In the genomic region with DNA sequence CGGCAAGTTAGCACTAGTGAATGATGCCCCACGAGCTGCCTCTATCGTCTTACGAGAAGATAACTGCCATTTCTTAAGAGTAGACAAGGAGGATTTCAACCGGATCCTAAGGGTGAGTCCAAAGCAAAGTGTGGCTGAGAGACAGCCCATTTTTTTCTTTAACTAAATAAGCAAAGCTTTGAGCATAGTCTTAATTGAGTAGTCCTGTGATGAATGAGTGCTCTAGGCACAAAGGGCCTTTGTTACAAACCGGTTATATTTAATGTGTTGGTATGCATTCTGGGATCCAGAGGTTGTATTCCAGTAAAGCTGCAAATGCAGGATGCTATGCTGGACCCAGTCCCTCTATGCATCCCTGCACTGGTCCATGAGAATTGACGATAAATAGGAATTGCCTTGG, we compare ENCODE assay signal across 34 cellular contexts.
"Had no signal": no experiment of that assay in that cellular context is flagged by ENCODE, and none has a peak within 500 bp of the region (broad histone marks: within the 10 kb centered on the region; RNA-seq: fewer than 3 reads in every experiment).

No MANE protein-coding gene starts in this region.

- H3K27me3 ChIP-seq: ascending aorta, cardiac muscle cell had no signal

- H3K9me3 ChIP-seq: ascending aorta had no signal

- H3K4me3 ChIP-seq: ascending aorta, cardiac muscle cell had no signal

- H3K4me1 Mint-ChIP-seq: activated B cell treated with CpG ODN at 0.5 μM for 24 hours had no signal

- H3K36me3 ChIP-seq: ascending aorta, cardiac muscle cell had no signal

- H3K27me3 Mint-ChIP-seq: activated CD4-positive, alpha-beta T cell treated with anti-CD3 and anti-CD28 coated beads, Interleukin-2, amount 10 ng/mL, durations not matched to agents 24 days and 14 days; activated naive CD4-positive, alpha-beta T cell treated with anti-CD3 and anti-CD28 coated beads, Interleukin-2, amount 50 U/mL, for 24 hours; activated naive CD8-positive, alpha-beta T cell had no signal

- H3K27ac ChIP-seq: ascending aorta, cardiac muscle cell, VCaP had no signal

- H3K27ac Mint-ChIP-seq: activated B cell treated with CpG ODN at 0.5 μM for 24 hours; activated CD4-positive, alpha-beta memory T cell treated with anti-CD3 and anti-CD28 coated beads, Interleukin-2, amount 10 ng/mL, durations not matched to agents 7 days and 5 days; activated CD4-positive, alpha-beta T cell treated with anti-CD3 and anti-CD28 coated beads, Interleukin-2, amount 10 ng/mL, durations not matched to agents 24 days and 14 days; activated CD8-positive, alpha-beta memory T cell treated with anti-CD3 and anti-CD28 coated beads, Interleukin-2, amount 10 ng/mL, durations not matched to agents 7 days and 5 days; activated CD8-positive, alpha-beta T cell treated with anti-CD3 and anti-CD28 coated beads, Interleukin-2, amount 10 ng/mL, durations not matched to agents 7 days and 5 days; activated naive CD4-positive, alpha-beta T cell treated with anti-CD3 and anti-CD28 coated beads, Interleukin-2, amount 10 ng/mL, durations not matched to agents 7 days and 5 days; activated naive CD4-positive, alpha-beta T cell treated with anti-CD3 and anti-CD28 coated beads, Interleukin-2, amount 50 U/mL, for 24 hours; activated naive CD8-positive, alpha-beta T cell; activated naive CD8-positive, alpha-beta T cell treated with anti-CD3 and anti-CD28 coated beads, Interleukin-2, amount 10 ng/mL, durations not matched to agents 7 days and 5 days; activated naive CD8-positive, alpha-beta T cell treated with anti-CD3 and anti-CD28 coated beads, Interleukin-2, amount 50 U/mL, for 24 hours; activated T-cell treated with anti-CD3 and anti-CD28 coated beads, Interleukin-2, amount 50 U/mL, for 24 hours; activated T-helper 2 cell treated with anti-CD3 and anti-CD28 coated beads, Interferon-gamma antibody, Interleukin-2, Interleukin-4, amounts not matched to agents 10 μg/mL and 5 μg/mL and 100 μg/mL, durations not matched to agents 14 hours and 24 hours and 36 hours; brain; T-helper 1 cell treated with Interleukin-12 subunit alpha and Interleukin-12 subunit beta and Interleukin-4 antibody, amounts not matched to agents 30 μg/mL and 1 μg/mL, for 36 hours; T-helper 2 cell treated with Interferon-gamma antibody and Interleukin-4, amounts not matched to agents 5 μg/mL and 100 μg/mL, for 36 hours had no signal

- ATAC-seq: activated CD8-positive, alpha-beta memory T cell treated with anti-CD3 and anti-CD28 coated beads, Interleukin-2, amount 10 ng/mL, durations not matched to agents 7 days and 5 days; activated CD8-positive, alpha-beta T cell treated with anti-CD3 and anti-CD28 coated beads, Interleukin-2, amount 10 ng/mL, durations not matched to agents 7 days and 5 days; activated naive CD8-positive, alpha-beta T cell treated with anti-CD3 and anti-CD28 coated beads, Interleukin-2, amount 50 U/mL, for 24 hours had no signal

- H3K4me3 Mint-ChIP-seq: activated B cell treated with CpG ODN at 0.5 μM for 24 hours; activated CD4-positive, alpha-beta memory T cell treated with anti-CD3 and anti-CD28 coated beads, Interleukin-2, amount 10 ng/mL, durations not matched to agents 7 days and 5 days; activated CD4-positive, alpha-beta T cell treated with anti-CD3 and anti-CD28 coated beads, Interleukin-2, amount 10 ng/mL, durations not matched to agents 24 days and 14 days; activated CD8-positive, alpha-beta memory T cell treated with anti-CD3 and anti-CD28 coated beads, Interleukin-2, amount 10 ng/mL, durations not matched to agents 7 days and 5 days; activated CD8-positive, alpha-beta T cell treated with anti-CD3 and anti-CD28 coated beads, Interleukin-2, amount 10 ng/mL, durations not matched to agents 7 days and 5 days; activated naive CD4-positive, alpha-beta T cell treated with anti-CD3 and anti-CD28 coated beads, Interleukin-2, amount 10 ng/mL, durations not matched to agents 7 days and 5 days; activated naive CD4-positive, alpha-beta T cell treated with anti-CD3 and anti-CD28 coated beads, Interleukin-2, amount 50 U/mL, for 24 hours; activated naive CD8-positive, alpha-beta T cell; activated naive CD8-positive, alpha-beta T cell treated with anti-CD3 and anti-CD28 coated beads, Interleukin-2, amount 10 ng/mL, durations not matched to agents 7 days and 5 days; activated naive CD8-positive, alpha-beta T cell treated with anti-CD3 and anti-CD28 coated beads, Interleukin-2, amount 50 U/mL, for 24 hours; activated T-cell treated with anti-CD3 and anti-CD28 coated beads, Interleukin-2, amount 50 U/mL, for 24 hours; brain; T-helper 1 cell treated with Interleukin-12 subunit alpha and Interleukin-12 subunit beta and Interleukin-4 antibody, amounts not matched to agents 30 μg/mL and 1 μg/mL, for 36 hours; T-helper 2 cell treated with Interferon-gamma antibody and Interleukin-4, amounts not matched to agents 5 μg/mL and 100 μg/mL, for 36 hours had no signal

- H3K36me3 Mint-ChIP-seq: activated CD8-positive, alpha-beta memory T cell treated with anti-CD3 and anti-CD28 coated beads, Interleukin-2, amount 10 ng/mL, durations not matched to agents 7 days and 5 days; activated naive CD4-positive, alpha-beta T cell treated with anti-CD3 and anti-CD28 coated beads, Interleukin-2, amount 10 ng/mL, durations not matched to agents 7 days and 5 days; activated naive CD4-positive, alpha-beta T cell treated with anti-CD3 and anti-CD28 coated beads, Interleukin-2, amount 50 U/mL, for 24 hours; activated naive CD8-positive, alpha-beta T cell; activated naive CD8-positive, alpha-beta T cell treated with anti-CD3 and anti-CD28 coated beads, Interleukin-2, amount 10 ng/mL, durations not matched to agents 7 days and 5 days had no signal

- H3K9me3 Mint-ChIP-seq: activated B cell treated with CpG ODN at 0.5 μM for 24 hours; activated CD4-positive, alpha-beta memory T cell treated with anti-CD3 and anti-CD28 coated beads, Interleukin-2, amount 10 ng/mL, durations not matched to agents 7 days and 5 days; activated CD4-positive, alpha-beta T cell treated with anti-CD3 and anti-CD28 coated beads, Interleukin-2, amount 10 ng/mL, durations not matched to agents 24 days and 14 days; activated naive CD4-positive, alpha-beta T cell treated with anti-CD3 and anti-CD28 coated beads, Interleukin-2, amount 10 ng/mL, durations not matched to agents 7 days and 5 days; activated naive CD4-positive, alpha-beta T cell treated with anti-CD3 and anti-CD28 coated beads, Interleukin-2, amount 50 U/mL, for 24 hours; activated naive CD8-positive, alpha-beta T cell treated with anti-CD3 and anti-CD28 coated beads, Interleukin-2, amount 10 ng/mL, durations not matched to agents 7 days and 5 days; activated naive CD8-positive, alpha-beta T cell treated with anti-CD3 and anti-CD28 coated beads, Interleukin-2, amount 50 U/mL, for 24 hours; activated T-cell treated with anti-CD3 and anti-CD28 coated beads, Interleukin-2, amount 50 U/mL, for 24 hours; activated T-helper 2 cell treated with anti-CD3 and anti-CD28 coated beads, Interferon-gamma antibody, Interleukin-2, Interleukin-4, amounts not matched to agents 10 μg/mL and 5 μg/mL and 100 μg/mL, durations not matched to agents 14 hours and 24 hours and 36 hours; brain; T-helper 1 cell treated with Interleukin-12 subunit alpha and Interleukin-12 subunit beta and Interleukin-4 antibody, amounts not matched to agents 30 μg/mL and 1 μg/mL, for 36 hours; T-helper 2 cell treated with Interferon-gamma antibody and Interleukin-4, amounts not matched to agents 5 μg/mL and 100 μg/mL, for 36 hours had no signal

- H3K4me1 ChIP-seq: ascending aorta had no signal

- DNase-seq: activated B cell treated with CpG ODN at 0.5 μM for 24 hours; activated CD4-positive, alpha-beta memory T cell treated with anti-CD3 and anti-CD28 coated beads, Interleukin-2, amount 10 ng/mL, durations not matched to agents 7 days and 5 days; activated CD4-positive, alpha-beta T cell treated with anti-CD3 and anti-CD28 coated beads for 4 hours; activated CD4-positive, alpha-beta T cell treated with anti-CD3 and anti-CD28 coated beads, Interleukin-2, amount 10 ng/mL, durations not matched to agents 24 days and 14 days; activated CD4-positive, alpha-beta T cell treated with anti-CD3 and anti-CD28 coated beads, Interleukin-2, amount 50 U/mL, for 1 hour; activated CD4-positive, alpha-beta T cell treated with anti-CD3 and anti-CD28 coated beads, Interleukin-2, amount 50 U/mL, for 48 hours; activated CD4-positive, CD25-positive, alpha-beta regulatory T cell treated with anti-CD3 and anti-CD28 coated beads, Interleukin-2, amount 50 U/mL, for 72 hours; activated CD8-positive, alpha-beta memory T cell treated with anti-CD3 and anti-CD28 coated beads for 24 hours; activated CD8-positive, alpha-beta memory T cell treated with anti-CD3 and anti-CD28 coated beads, Interleukin-2, amount 10 ng/mL, durations not matched to agents 7 days and 5 days; activated CD8-positive, alpha-beta memory T cell treated with anti-CD3 and anti-CD28 coated beads, Interleukin-2, amount 50 U/mL, for 48 hours; activated CD8-positive, alpha-beta T cell treated with anti-CD3 and anti-CD28 coated beads, Interleukin-2, amount 10 ng/mL, durations not matched to agents 7 days and 5 days; activated effector memory CD4-positive, alpha-beta T cell treated with Interleukin-2 at 50 U/mL for 16 hours; activated gamma-delta T cell; activated naive CD4-positive, alpha-beta T cell treated with anti-CD3 and anti-CD28 coated beads, Interleukin-2, amount 10 ng/mL, durations not matched to agents 7 days and 5 days; activated naive CD4-positive, alpha-beta T cell treated with Interleukin-2 at 50 U/mL for 16 hours; activated naive CD8-positive, alpha-beta T cell treated with anti-CD3 and anti-CD28 coated beads, Interleukin-2, amount 10 ng/mL, durations not matched to agents 7 days and 5 days; activated naive CD8-positive, alpha-beta T cell treated with anti-CD3 and anti-CD28 coated beads, Interleukin-2, amount 50 U/mL, for 24 hours; activated T-cell treated with anti-CD3 and anti-CD28 coated beads, Interleukin-2, amount 50 U/mL, for 24 hours; activated T-cell treated with anti-CD3 and anti-CD28 coated beads, Interleukin-2, amount 50 U/mL, for 48 hours; amygdala; anterior cingulate cortex; central memory CD4-positive, alpha-beta T cell; T-helper 1 cell; T-helper 2 cell; T-helper 9 cell had no signal
